3 cellular contexts compared by ENCODE assay signal in genomic region chr1:24287779-24288178, GRCh38. TPM values are rescaled to one million over a fixed set of nuclear protein-coding genes. Genes with fewer than 3 reads are reported as not detected.
"Had no signal": no experiment of that assay in that cellular context is flagged by ENCODE, and none has a peak within 500 bp of the region (broad histone marks: within the 10 kb centered on the region; RNA-seq: fewer than 3 reads in every experiment).

No MANE protein-coding gene starts in this region.

RNA-seq across cellular contexts. Expression of gene GRHL3, which starts 31.4 kb away (rescaled TPM):
- total RNA-seq: subcutaneous adipose tissue, tibial nerve, transverse colon had no signal
